ENCODE assay signal across 24 cellular contexts in genomic region chrX:107626481-107626880, GRCh38. TPM values are rescaled to one million over a fixed set of nuclear protein-coding genes. Genes with fewer than 3 reads are reported as not detected.
DNase-seq lines count a peak whose midpoint lies in the region; ATAC-seq and TF ChIP-seq lines count a peak whose summit lies in the region.
"Had no signal": no experiment of that assay in that cellular context is flagged by ENCODE, and none has a peak within 500 bp of the region (broad histone marks: within the 10 kb centered on the region; RNA-seq: fewer than 3 reads in every experiment).

No MANE protein-coding gene starts in this region.

- H3K4me2 ChIP-seq in trophoblast cell (ENCODE audit: low read length), result no peak overlapping the region

- H3K36me3 ChIP-seq in right atrium auricular region (no peaks in the 10 kb centered on the region), trophoblast cell (ENCODE audit: control insufficient read depth in 1 of 2, insufficient read depth in 2 of 2, low read length in 2 of 2) (no peaks in the 10 kb centered on the region)

- H2AK5ac ChIP-seq in trophoblast cell (ENCODE audit: low read length), result no peak overlapping the region

- H3K14ac ChIP-seq in trophoblast cell (ENCODE audit: low read length), result no peak overlapping the region

- WGBS in trophoblast cell (ENCODE audit: extremely low coverage, insufficient coverage, insufficient read length), result no CpG with 5 or more reads among the region's 12 CpGs

- H3K4me3 ChIP-seq in right atrium auricular region, result no peak overlapping the region
- no peak overlapping the region for H3K4me3 ChIP-seq in trophoblast cell (ENCODE audit: low read depth, low read length)
- H3K4me3 ChIP-seq: GM12878, SK-N-MC had no signal

- H3K23ac ChIP-seq in trophoblast cell (ENCODE audit: low read length), result no peak overlapping the region

- H2AFZ ChIP-seq in trophoblast cell (ENCODE audit: insufficient read depth, low read length, poor library complexity), result no peak overlapping the region

- peak; percentile 56 for DNase-seq in right atrium auricular region (ENCODE audit: low spot score)
- no peak for DNase-seq in left ventricle myocardium superior
- DNase-seq in NCI-H226, result peak; percentile 89
- peak; percentile 8 to 75 for DNase-seq in trophoblast cell
- no peak for DNase-seq in A172 (ENCODE audit: low spot score)
- no peak for DNase-seq in progenitor cell of endocrine pancreas (ENCODE audit: low spot score, unreplicated experiment)
- DNase-seq: Caco-2; CD4-positive, alpha-beta memory T cell; DMS 273 treated with DMSO at 0.1 percent for 48 hours; DMS79 treated with DMSO at 0.1 percent for 48 hours; H7; HFFc6; MM.1S; NCI-H1092 treated with DMSO at 0.1 percent for 48 hours; NCI-H2029 treated with DMSO at 0.1 percent for 48 hours; NCI-H345; NCI-H524; NCI-H774; RPMI8226; SHP77 had no signal

- ATAC-seq in left ventricle myocardium superior (no peak), GM18867 (IDR thresholded peaks at IDR 0.05; ENCODE audit: unreplicated experiment) (no peak)
- ATAC-seq: GM12878 had no signal

- peaks cover 12% of the 10 kb centered on the region for H3K4me1 Mint-ChIP-seq in progenitor cell of endocrine pancreas (ENCODE audit: low read depth)

- no peaks in the 10 kb centered on the region for H3K4me1 ChIP-seq in right atrium auricular region
- H3K4me1 ChIP-seq in trophoblast cell (ENCODE audit: control insufficient read depth in 1 of 2, insufficient read depth in 2 of 2, low read length in 2 of 2), result no peaks in the 10 kb centered on the region
- H3K4me1 ChIP-seq: Caco-2 had no signal

- H3K9me3 ChIP-seq in right atrium auricular region (peaks cover 0 to 9% of the 10 kb centered on the region in 2 donors), trophoblast cell (ENCODE audit: insufficient read depth, low read depth, low read length) (no peaks in the 10 kb centered on the region)
- H3K9me3 ChIP-seq: Caco-2 had no signal

- H4K12ac ChIP-seq in trophoblast cell (ENCODE audit: low read depth, low read length), result no peak overlapping the region

- H3K4ac ChIP-seq in trophoblast cell (ENCODE audit: low read depth, low read length), result no peak overlapping the region

- H3K79me2 ChIP-seq in trophoblast cell (ENCODE audit: control insufficient read depth, insufficient read depth, low read length, poor library complexity), result no peaks in the 10 kb centered on the region

- no peak overlapping the region for H2BK120ac ChIP-seq in trophoblast cell (ENCODE audit: insufficient read depth, low read length, poor library complexity)

- H3K36me3 Mint-ChIP-seq in progenitor cell of endocrine pancreas (ENCODE audit: insufficient read depth), result no peaks in the 10 kb centered on the region

- H4K8ac ChIP-seq in trophoblast cell (ENCODE audit: low read depth, low read length), result no peak overlapping the region

- no peak overlapping the region for H3K18ac ChIP-seq in trophoblast cell (ENCODE audit: low read length)

- no peaks in the 10 kb centered on the region for H3K27me3 ChIP-seq in right atrium auricular region
- H3K27me3 ChIP-seq in trophoblast cell (ENCODE audit: insufficient read depth, low read length), result no peaks in the 10 kb centered on the region

- no peak overlapping the region for H3K27ac Mint-ChIP-seq in progenitor cell of endocrine pancreas
- H3K27ac Mint-ChIP-seq: CD4-positive, alpha-beta memory T cell; HFFc6 had no signal

- TF ChIP-seq CTCF in right atrium auricular region (IDR thresholded peaks at IDR 0.05) (no peak), VCaP (conservative IDR thresholded peaks at IDR 0.05) (no peak), progenitor cell of endocrine pancreas (IDR thresholded peaks at IDR 0.05; ENCODE audit: unreplicated experiment) (no peak)

- H3K27ac ChIP-seq in right atrium auricular region (no peak overlapping the region), VCaP (peak overlapping the region; percentile 21; the same call in 1 of the 2 replicates), trophoblast cell (ENCODE audit: low read depth, low read length) (no peak overlapping the region)
- H3K27ac ChIP-seq: SK-N-MC had no signal

- H3K4me3 Mint-ChIP-seq in progenitor cell of endocrine pancreas (ENCODE audit: low read depth), result no peak overlapping the region
- H3K4me3 Mint-ChIP-seq: CD4-positive, alpha-beta memory T cell; HFFc6 had no signal

- H3K9me3 Mint-ChIP-seq in progenitor cell of endocrine pancreas (ENCODE audit: low read depth), result peaks cover 19% of the 10 kb centered on the region
- H3K9me3 Mint-ChIP-seq: CD4-positive, alpha-beta memory T cell; HFFc6 had no signal

- H2BK12ac ChIP-seq in trophoblast cell (ENCODE audit: low read length), result no peak overlapping the region

- H4K91ac ChIP-seq in trophoblast cell (ENCODE audit: low read depth, low read length), result no peak overlapping the region

- no peaks in the 10 kb centered on the region for H3K27me3 Mint-ChIP-seq in progenitor cell of endocrine pancreas
- H3K27me3 Mint-ChIP-seq: CD4-positive, alpha-beta memory T cell had no signal

- H3K79me1 ChIP-seq in trophoblast cell (ENCODE audit: low read length), result no peaks in the 10 kb centered on the region

- no peak overlapping the region for H2BK5ac ChIP-seq in trophoblast cell (ENCODE audit: low read depth, low read length, poor library complexity)

- intact Hi-C loops in left ventricle myocardium superior (cut with micrococcal nuclease), result no loop called here

- H3K9ac ChIP-seq in trophoblast cell (ENCODE audit: low read length), result no peak overlapping the region

RNA-seq across cellular contexts. Expression of gene PRPS1, which starts 1.8 kb away (rescaled TPM):
- total RNA-seq in right atrium auricular region (10 to 100 TPM; 19.0 to 23.8 TPM), left ventricle myocardium superior (27.4 TPM), progenitor cell of endocrine pancreas (35.6 and 36.3 TPM in 2 replicates)
- 12.3 and 13.8 TPM in 2 replicates for polyA plus RNA-seq in trophoblast cell (2013)
- 35.2 and 36.5 TPM in 2 replicates for total RNA-seq in A172 (2014; rRNA removed; shearing (Covaris generic))

Comparison
In these comparisons a context has a peak if more than half of its experiments do, and no peak if none do; other contexts are left out.
1. DNase-seq: peak in right atrium auricular region (single experiment), NCI-H226 (single experiment) and trophoblast cell (2 of 2); none in left ventricle myocardium superior (single experiment), A172 (single experiment) and progenitor cell of endocrine pancreas (single experiment).